ENCODE assay signal across 1 cellular context in genomic region chr9:104506565-104506964, GRCh38.
TF ChIP-seq lines count a peak whose summit lies in the region.

No MANE protein-coding gene starts in this region.

TF ChIP-seq in HepG2, 621 proteins besides CTCF, POLR2A, EP300 and RAD21:
- TF ChIP-seq ZNF333 (CRISPR knock-in tag; IDR thresholded peaks at IDR 0.05; ENCODE audit: borderline replicate concordance): no peak
- TF ChIP-seq CEBPB (IDR thresholded peaks at IDR 0.05; ENCODE audit: borderline replicate concordance, low read depth, low read length): peak; percentile 43; the same call in 1 of the 2 replicates
- TF ChIP-seq ATF4 (CRISPR knock-in tag; IDR thresholded peaks at IDR 0.05): peak in 1 of 2 experiments; percentile 44; a peak in 2 of 4 replicates
